Comparison of ENCODE assay signal across 8 cellular contexts in genomic region chr2:31233741-31234689, GRCh38. TPM values are rescaled to one million over a fixed set of nuclear protein-coding genes. Genes with fewer than 3 reads are reported as not detected.
DNase-seq lines count a peak whose midpoint lies in the region; ATAC-seq and TF ChIP-seq lines count a peak whose summit lies in the region.

TSS of gene EHD3 (plus strand) at chr2:31234152. CDS start at chr2:31234622, 470 bp downstream.

- DNase-seq in CMK (ENCODE audit: low read depth), result peak; percentile 86
- DNase-seq in HUDEP-2 (lab: John Stamatoyannopoulos, UW; ENCODE audit: unreplicated experiment in 76 of 76), result peak in 58 of 76 experiments; percentile 4 to 81 (median 52)
- peak; percentile 88 for DNase-seq in PC-3
- peak; percentile 81 for DNase-seq in fibroblast of peridontal ligament (ENCODE audit: extremely low read depth)
- DNase-seq in natural killer cell, result peak; percentile 67
- peak; percentile 27 to 72 (median 60) for DNase-seq in stimulated activated naive CD4-positive, alpha-beta T cell (lab: John Stamatoyannopoulos, UW)

- intact Hi-C loops in PC-3 (cut with micrococcal nuclease), result loop anchor here (1.0 to 10.0 kb wide), 4 partner anchors 91 to 291 kb away; partner anchors contain the start of gene XDH
- intact Hi-C loops in natural killer cell (cut with micrococcal nuclease), result loop anchor here (10.0 kb wide), 1 partner anchor 101 kb away; no protein-coding TSS in a partner anchor

- peak within 1 kb of the TSS; percentile 61 for H3K27ac Mint-ChIP-seq in activated T-helper 17 cell treated with anti-CD3 and anti-CD28 coated beads, Interleukin-2, amount 50 U/mL, for 72 hours
- peak within 1 kb of the TSS in 1 of 2 donors; percentile 67 for H3K27ac Mint-ChIP-seq in natural killer cell

- H3K27me3 ChIP-seq in PC-3 (ENCODE audit: low read length), result no peaks in the 10 kb centered on the region

- H3K4me1 ChIP-seq in PC-3 (ENCODE audit: insufficient read depth, low read length), result peaks cover 7% of the 10 kb centered on the region; the same call in 1 of the 2 replicates

- ATAC-seq in GM21367 (IDR thresholded peaks at IDR 0.05; ENCODE audit: unreplicated experiment) (peak; percentile 98), PC-3 (peak; percentile 98), natural killer cell (peak; percentile 94 to 97 (median 96))
- peak; percentile 99 for ATAC-seq in activated T-helper 17 cell treated with anti-CD3 and anti-CD28 coated beads, Interleukin-2, amount 50 U/mL, for 72 hours (replicated peaks)

- H3F3A ChIP-seq in PC-3 (ENCODE audit: low read length, unreplicated experiment), result no peaks in the 10 kb centered on the region

- TF ChIP-seq CTCF in PC-3 (conservative IDR thresholded peaks at IDR 0.05; ENCODE audit: low read depth, low read length) (peak; percentile 71), natural killer cell (IDR thresholded peaks at IDR 0.05) (no peak)

- H3K27me3 Mint-ChIP-seq in activated T-helper 17 cell treated with anti-CD3 and anti-CD28 coated beads, Interleukin-2, amount 50 U/mL, for 72 hours, result no peaks in the 10 kb centered on the region
- no peaks in the 10 kb centered on the region for H3K27me3 Mint-ChIP-seq in natural killer cell (ENCODE audit: low read depth in 2 of 2)

- no peaks in the 10 kb centered on the region for H3K79me2 ChIP-seq in PC-3 (ENCODE audit: low read length)

- peak within 1 kb of the TSS; percentile 40; the same call in 1 of the 2 replicates for H3K9ac ChIP-seq in PC-3 (ENCODE audit: low read length)

- H3K4me2 ChIP-seq in PC-3 (ENCODE audit: low read length), result peak within 1 kb of the TSS; percentile 87

- H3K4me3 ChIP-seq in PC-3 (ENCODE audit: low read length), result peak within 1 kb of the TSS; percentile 70

- no peaks in the 10 kb centered on the region for H3K36me3 ChIP-seq in PC-3 (ENCODE audit: low read depth, low read length)

- H3K9me3 Mint-ChIP-seq in activated T-helper 17 cell treated with anti-CD3 and anti-CD28 coated beads, Interleukin-2, amount 50 U/mL, for 72 hours, result no peaks in the 10 kb centered on the region
- H3K9me3 Mint-ChIP-seq in natural killer cell, result no peaks in the 10 kb centered on the region

- no peaks in the 10 kb centered on the region for H3K36me3 Mint-ChIP-seq in activated T-helper 17 cell treated with anti-CD3 and anti-CD28 coated beads, Interleukin-2, amount 50 U/mL, for 72 hours (ENCODE audit: low read depth)
- H3K36me3 Mint-ChIP-seq in natural killer cell, result no peaks in the 10 kb centered on the region

- POLR2A ChIA-PET in PC-3 (lab: Charles Lee; ENCODE audit: unreplicated experiment), result no interaction called here

- H3K4me1 Mint-ChIP-seq in activated T-helper 17 cell treated with anti-CD3 and anti-CD28 coated beads, Interleukin-2, amount 50 U/mL, for 72 hours, result peaks cover 5% of the 10 kb centered on the region
- peaks cover 16 to 38% of the 10 kb centered on the region in 2 donors for H3K4me1 Mint-ChIP-seq in natural killer cell

- H3K27ac ChIP-seq in PC-3 (ENCODE audit: low read length), result no peak within 1 kb of the TSS

- H3K9me3 ChIP-seq in PC-3 (ENCODE audit: low read length), result no peaks in the 10 kb centered on the region

- H3K9me2 ChIP-seq in PC-3 (replicated peaks; ENCODE audit: low read length), result no peaks in the 10 kb centered on the region

- CTCF ChIA-PET in PC-3 (lab: Charles Lee), result interaction anchor here (0.6 kb wide), 1 partner anchor 101 kb away, joined by 5 read pairs; no protein-coding TSS in a partner anchor

- H3K4me3 Mint-ChIP-seq in activated T-helper 17 cell treated with anti-CD3 and anti-CD28 coated beads, Interleukin-2, amount 50 U/mL, for 72 hours, result peak within 1 kb of the TSS; percentile 74
- peak within 1 kb of the TSS; percentile 83 for H3K4me3 Mint-ChIP-seq in natural killer cell

- H2AFZ ChIP-seq in PC-3 (ENCODE audit: low read length), result peak within 1 kb of the TSS; percentile 89

- no peaks in the 10 kb centered on the region for H4K20me1 ChIP-seq in PC-3 (ENCODE audit: low read length)

- no TSS peak for BruUV-seq in PC-3 (replicated peaks; lab: Mats Ljungman, UMichigan)

RNA-seq across cellular contexts. Expression of gene EHD3, which starts in this region (rescaled TPM):
- total RNA-seq in PC-3 (2014; rRNA removed), result 3.2 and 4.4 TPM in 2 replicates
- 1 to 10 TPM; 1.1 TPM for total RNA-seq in activated T-helper 17 cell treated with anti-CD3 and anti-CD28 coated beads, Interleukin-2, amount 50 U/mL, for 72 hours
- total RNA-seq in natural killer cell, result 1 to 10 TPM; 5.6 to 7.8 (median 7.2) TPM
